ENCODE assay signal across 1 cellular context in the genomic region with DNA sequence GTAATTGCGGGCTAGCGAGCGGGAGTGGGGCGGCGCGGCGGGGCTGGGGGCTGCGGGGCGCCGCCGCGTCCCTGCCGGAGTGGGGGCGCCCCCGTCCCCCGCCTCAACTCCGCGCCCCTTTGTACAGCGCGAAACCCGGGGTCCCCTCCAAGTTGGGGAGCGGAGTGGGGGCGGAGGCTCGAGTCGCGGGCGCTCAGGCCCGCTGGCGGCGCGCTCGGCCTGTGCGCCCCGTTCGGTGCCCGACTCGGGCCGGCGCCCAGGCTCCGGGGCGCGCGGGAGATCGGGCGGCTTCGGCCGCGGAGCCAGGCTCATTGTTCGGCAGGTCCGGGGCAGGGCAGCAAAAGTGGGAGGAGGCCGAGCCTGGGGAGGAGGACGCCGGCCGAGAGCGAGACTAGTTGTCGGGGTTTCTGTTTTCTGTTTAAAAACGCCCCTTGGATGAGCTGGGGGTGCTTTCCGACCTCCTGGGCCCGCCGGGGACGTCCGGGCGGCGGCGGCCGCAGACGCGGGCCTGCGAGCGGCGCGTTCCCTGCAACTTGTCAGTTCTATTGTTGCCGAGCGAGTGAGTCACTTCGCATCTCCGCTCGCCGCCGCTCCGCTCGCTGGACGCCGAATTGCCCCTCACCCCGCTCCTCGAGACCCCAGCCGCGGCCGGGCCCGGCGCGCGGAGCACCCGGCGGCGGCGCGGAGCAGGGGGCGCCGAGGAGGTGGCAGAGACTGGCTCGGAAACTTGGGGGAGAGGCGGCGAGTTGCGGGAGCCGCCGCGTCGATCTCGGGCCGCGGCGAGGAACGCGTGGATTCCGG.
TF ChIP-seq lines count a peak whose summit lies in the region.

No MANE protein-coding gene starts in this region.

TF ChIP-seq in IMR-90, 13 proteins besides CTCF, POLR2A, EP300 and RAD21:
- TF ChIP-seq MXI1 (IDR thresholded peaks at IDR 0.05; ENCODE audit: borderline replicate concordance, low read depth, low read length) (0 out of 2 replicates have a peak, but pooled peaks have one; percentile 48), FOS (IDR thresholded peaks at IDR 0.05; ENCODE audit: low read depth, low read length) (peak; percentile 52; the same call in 1 of the 2 replicates)
- TF ChIP-seq, protein P1, sequence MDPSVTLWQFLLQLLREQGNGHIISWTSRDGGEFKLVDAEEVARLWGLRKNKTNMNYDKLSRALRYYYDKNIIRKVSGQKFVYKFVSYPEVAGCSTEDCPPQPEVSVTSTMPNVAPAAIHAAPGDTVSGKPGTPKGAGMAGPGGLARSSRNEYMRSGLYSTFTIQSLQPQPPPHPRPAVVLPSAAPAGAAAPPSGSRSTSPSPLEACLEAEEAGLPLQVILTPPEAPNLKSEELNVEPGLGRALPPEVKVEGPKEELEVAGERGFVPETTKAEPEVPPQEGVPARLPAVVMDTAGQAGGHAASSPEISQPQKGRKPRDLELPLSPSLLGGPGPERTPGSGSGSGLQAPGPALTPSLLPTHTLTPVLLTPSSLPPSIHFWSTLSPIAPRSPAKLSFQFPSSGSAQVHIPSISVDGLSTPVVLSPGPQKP (IDR thresholded peaks at IDR 0.05; ENCODE audit: borderline replicate concordance, low read depth, low read length), result no peak
